ENCODE assay signal across 14 cellular contexts in the genomic region with DNA sequence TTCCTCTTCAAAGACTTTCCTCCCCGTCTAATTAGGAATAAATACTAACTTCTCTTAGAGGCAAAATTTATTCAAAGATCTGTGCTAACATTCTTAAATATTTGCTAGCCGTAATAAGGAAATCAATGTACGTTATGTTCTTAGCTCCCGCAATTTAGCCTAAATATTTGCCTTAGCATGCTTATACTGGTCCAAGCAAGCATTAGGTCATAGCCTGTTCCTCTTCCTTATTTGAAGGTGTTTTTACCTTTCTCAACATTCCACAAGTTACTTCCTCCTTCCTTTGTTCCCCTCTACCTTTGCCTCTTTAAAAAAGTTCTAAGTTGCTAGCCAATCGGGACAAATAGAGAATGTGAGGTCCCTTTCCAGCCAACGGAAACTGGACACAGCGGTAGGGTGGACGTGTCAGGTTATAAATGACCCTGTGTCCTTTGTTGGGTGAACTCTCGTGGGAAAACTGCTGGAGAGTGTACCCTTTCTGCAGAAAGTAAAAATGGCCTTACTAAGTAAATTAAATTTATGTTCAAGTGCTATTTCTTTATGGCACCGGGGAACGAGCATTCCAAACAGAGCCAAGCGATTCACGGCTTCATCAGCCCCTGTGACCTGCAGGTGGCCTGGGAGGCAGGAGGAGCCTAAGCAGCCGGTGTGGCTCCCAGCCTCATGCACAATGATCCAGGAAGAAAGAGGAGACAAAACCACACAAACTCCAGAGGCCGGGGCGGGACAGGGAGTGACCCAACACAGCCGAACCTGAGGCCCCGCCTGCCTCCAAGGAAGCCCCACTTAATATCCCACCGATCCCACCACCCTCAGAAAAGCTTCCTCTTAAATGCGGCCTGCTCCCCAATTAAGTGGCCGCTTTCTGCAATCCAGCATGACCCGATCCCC.
DNase-seq lines count a peak whose midpoint lies in the region; TF ChIP-seq lines count a peak whose summit lies in the region.
"Had no signal": no experiment of that assay in that cellular context is flagged by ENCODE, and none has a peak within 500 bp of the region (broad histone marks: within the 10 kb centered on the region; RNA-seq: fewer than 3 reads in every experiment).

No MANE protein-coding gene starts in this region.

- TF ChIP-seq EP300 in stomach (IDR thresholded peaks at IDR 0.05) = no peak

- H3K4me2 ChIP-seq in smooth muscle cell = no peak overlapping the region

- H3K4me3 ChIP-seq in LNCaP clone FGC (ENCODE audit: low read depth, low read length) (no peak overlapping the region), ectodermal cell (ENCODE audit: insufficient read depth, low read depth, low read length) (no peak overlapping the region), stomach (peak overlapping the region in 3 of 4 donors; percentile 4 to 31 (median 16)), smooth muscle cell (no peak overlapping the region)

- peaks cover 57% of the 10 kb centered on the region for H3K79me2 ChIP-seq in smooth muscle cell (ENCODE audit: low read depth)

- TF ChIP-seq CTCF in LNCaP clone FGC (IDR thresholded peaks at IDR 0.05; ENCODE audit: control insufficient read depth, extremely low read depth, insufficient read depth) (peak; percentile 8; the same call in 1 of the 2 replicates), mesothelial cell of epicardium (IDR thresholded peaks at IDR 0.05; ENCODE audit: unreplicated experiment) (no peak), stomach (IDR thresholded peaks at IDR 0.05) (no peak), smooth muscle cell (IDR thresholded peaks at IDR 0.05; ENCODE audit: borderline replicate concordance, insufficient read depth, poor library complexity, severe bottlenecking) (no peak)

- intact Hi-C loops in stomach (cut with DNase I; ENCODE audit: low total_unique reads) = no loop called here

- no peaks in the 10 kb centered on the region for H3K9me3 Mint-ChIP-seq in mesothelial cell of epicardium
- H3K9me3 Mint-ChIP-seq: CD8-positive, alpha-beta T cell; stimulated activated naive CD8-positive, alpha-beta T cell treated with anti-CD3 and anti-CD28 coated beads, Interleukin-15, amount 100 ng/mL, for 72 hours had no signal

- no peak overlapping the region for H3K4me3 Mint-ChIP-seq in mesothelial cell of epicardium
- H3K4me3 Mint-ChIP-seq: CD8-positive, alpha-beta T cell; stimulated activated naive CD8-positive, alpha-beta T cell treated with anti-CD3 and anti-CD28 coated beads, Interleukin-15, amount 100 ng/mL, for 72 hours had no signal

- 79% methylated on average over 22 of the region's 22 CpGs for WGBS in ectodermal cell, 2 experiments
- 36 to 57% (median 55%) methylated on average over 20 to 22 of the region's 22 CpGs for WGBS in stomach, 5 donors
- 92% methylated on average over 22 of the region's 22 CpGs for WGBS in smooth muscle cell (ENCODE audit: low lambda C conversion rate)

- H4K20me1 ChIP-seq in smooth muscle cell (ENCODE audit: low read depth) = peaks cover 100% of the 10 kb centered on the region

- H3K9ac ChIP-seq in smooth muscle cell (ENCODE audit: low read depth) = no peak overlapping the region

- TF ChIP-seq POLR2A in stomach (IDR thresholded peaks at IDR 0.05) = no peak

- H3K4me1 ChIP-seq in ectodermal cell (ENCODE audit: control insufficient read depth, insufficient read depth, low read length) (peaks cover 15% of the 10 kb centered on the region), stomach (peaks cover 25 to 92% (median 62%) of the 10 kb centered on the region in 4 donors), smooth muscle cell (ENCODE audit: low read depth) (no peaks in the 10 kb centered on the region)

- peak overlapping the region; percentile 0 for H3K27ac ChIP-seq in ectodermal cell (ENCODE audit: insufficient read depth, low read depth, low read length, poor library complexity, severe bottlenecking)
- H3K27ac ChIP-seq in stomach = peak overlapping the region; percentile 70 to 90 (median 74)
- no peak overlapping the region for H3K27ac ChIP-seq in smooth muscle cell (ENCODE audit: low read depth)

- H3F3A ChIP-seq in smooth muscle cell (ENCODE audit: low read depth) = no peaks in the 10 kb centered on the region

- no peak overlapping the region for H2AFZ ChIP-seq in smooth muscle cell (ENCODE audit: low read depth)

- peaks cover 17% of the 10 kb centered on the region for H3K4me1 Mint-ChIP-seq in mesothelial cell of epicardium
- H3K4me1 Mint-ChIP-seq: stimulated activated naive CD8-positive, alpha-beta T cell treated with anti-CD3 and anti-CD28 coated beads, Interleukin-15, amount 100 ng/mL, for 72 hours had no signal

- H3K9me3 ChIP-seq in ectodermal cell (ENCODE audit: control insufficient read depth, low read length) (no peaks in the 10 kb centered on the region), stomach (no peaks in the 10 kb centered on the region), smooth muscle cell (replicated peaks; ENCODE audit: low read depth) (no peaks in the 10 kb centered on the region)

- peak; percentile 86 for DNase-seq in LNCaP clone FGC (ENCODE audit: low read depth)
- peak in 1 of 2 experiments; percentile 2 for DNase-seq in mesothelial cell of epicardium (ENCODE audit: low spot score in 2 of 2, unreplicated experiment in 2 of 2)
- peak; percentile 58 for DNase-seq in stomach
- no peak for DNase-seq in Ammon's horn (ENCODE audit: low spot score)
- DNase-seq in stimulated activated CD4-positive, alpha-beta T cell treated with anti-CD3 and anti-CD28 coated beads, Interleukin-15, amount 100 ng/mL, for 24 hours = no peak
- DNase-seq in NCI-H69 (lab: John Stamatoyannopoulos, UW) = no peak
- no peak for DNase-seq in smooth muscle cell (lab: John Stamatoyannopoulos, UW; ENCODE audit: unreplicated experiment)
- DNase-seq: activated CD4-positive, CD25-positive, alpha-beta regulatory T cell treated with anti-CD3 and anti-CD28 coated beads, Interleukin-2, amount 50 U/mL, for 72 hours; activated T-cell treated with anti-CD3 and anti-CD28 coated beads for 4 hours; CD8-positive, alpha-beta T cell; HCEC 1CT; NCI-H226; stimulated activated naive CD8-positive, alpha-beta T cell treated with anti-CD3 and anti-CD28 coated beads, Interleukin-15, amount 100 ng/mL, for 72 hours had no signal

- H3K36me3 ChIP-seq in ectodermal cell (ENCODE audit: control insufficient read depth, insufficient read depth, low read length) = no peaks in the 10 kb centered on the region
- peaks cover 0 to 39% (median 33%) of the 10 kb centered on the region in 4 donors for H3K36me3 ChIP-seq in stomach
- no peaks in the 10 kb centered on the region for H3K36me3 ChIP-seq in smooth muscle cell (ENCODE audit: low read depth)

- H3K36me3 Mint-ChIP-seq in mesothelial cell of epicardium = peaks cover 7% of the 10 kb centered on the region
- H3K36me3 Mint-ChIP-seq: CD8-positive, alpha-beta T cell had no signal

- H3K27ac Mint-ChIP-seq in mesothelial cell of epicardium = peak overlapping the region; percentile 69
- H3K27ac Mint-ChIP-seq: CD8-positive, alpha-beta T cell; stimulated activated naive CD8-positive, alpha-beta T cell treated with anti-CD3 and anti-CD28 coated beads, Interleukin-15, amount 100 ng/mL, for 72 hours had no signal

- no peaks in the 10 kb centered on the region for H3K27me3 Mint-ChIP-seq in mesothelial cell of epicardium (ENCODE audit: low read depth)

- H3K27me3 ChIP-seq in ectodermal cell (ENCODE audit: control insufficient read depth, insufficient read depth, low read length, poor library complexity, severe bottlenecking) (no peaks in the 10 kb centered on the region), stomach (no peaks in the 10 kb centered on the region), smooth muscle cell (ENCODE audit: low read depth) (no peaks in the 10 kb centered on the region)

Comparison
In these comparisons a context has a peak if more than half of its experiments do, and no peak if none do; other contexts are left out.
1. DNase-seq: peak in LNCaP clone FGC (single experiment) and stomach (single experiment); none in Ammon's horn (single experiment), stimulated activated CD4-positive, alpha-beta T cell treated with anti-CD3 and anti-CD28 coated beads, Interleukin-15, amount 100 ng/mL, for 24 hours (single experiment), NCI-H69 (single experiment) and smooth muscle cell (single experiment).
2. H3K4me3 ChIP-seq: peak in stomach (3 of 4); none in LNCaP clone FGC (single experiment), ectodermal cell (single experiment) and smooth muscle cell (single experiment).